9 cellular contexts compared by ENCODE assay signal in the genomic region with DNA sequence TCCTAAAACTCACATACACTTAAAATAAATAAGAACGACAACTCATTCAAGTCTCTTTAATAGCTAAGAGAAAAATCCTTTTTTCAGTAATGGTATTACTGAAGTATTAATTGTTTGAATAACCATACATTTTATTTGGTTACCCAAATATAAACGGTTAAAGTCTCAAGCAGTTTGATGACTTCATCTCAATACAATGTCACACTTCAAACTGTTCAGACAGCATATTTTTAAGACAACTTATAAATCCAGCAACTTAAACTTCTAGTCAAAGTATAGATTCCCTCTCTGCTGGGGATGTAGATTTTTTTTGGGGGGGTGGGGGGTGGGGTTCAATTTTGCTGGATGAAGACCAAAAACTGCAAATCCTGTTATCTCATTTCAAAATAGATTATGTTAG. TPM values are rescaled to one million over a fixed set of nuclear protein-coding genes. Genes with fewer than 3 reads are reported as not detected.
DNase-seq lines count a peak whose midpoint lies in the region; ATAC-seq and TF ChIP-seq lines count a peak whose summit lies in the region.
"Had no signal": no experiment of that assay in that cellular context is flagged by ENCODE, and none has a peak within 500 bp of the region (broad histone marks: within the 10 kb centered on the region; RNA-seq: fewer than 3 reads in every experiment).

No MANE protein-coding gene starts in this region.

- H3K27me3 ChIP-seq in GM23338 (ENCODE audit: insufficient read depth) (no peaks in the 10 kb centered on the region), SJSA1 (replicated peaks) (no peaks in the 10 kb centered on the region), skeletal muscle satellite cell (ENCODE audit: control insufficient read depth, insufficient read depth, low read length) (no peaks in the 10 kb centered on the region)

- ATAC-seq in GM23338: no peak

- in situ Hi-C loops in GM13976 (cut with MboI; ENCODE audit: low sequenced_read_pairs, unreplicated experiment): no loop called here

- H3K27me3 Mint-ChIP-seq in GM23338 (ENCODE audit: insufficient read depth, low read depth, poor library complexity): peaks cover 2% of the 10 kb centered on the region
- H3K27me3 Mint-ChIP-seq: activated CD4-positive, alpha-beta T cell treated with anti-CD3 and anti-CD28 coated beads, Interleukin-2, amount 10 ng/mL, durations not matched to agents 24 days and 14 days had no signal

- no peak overlapping the region for H3K4me3 Mint-ChIP-seq in GM23338
- H3K4me3 Mint-ChIP-seq: activated CD4-positive, alpha-beta T cell treated with anti-CD3 and anti-CD28 coated beads, Interleukin-2, amount 10 ng/mL, durations not matched to agents 24 days and 14 days had no signal

- DNase-seq in GM23338 (ENCODE audit: low spot score) (no peak), SJSA1 (ENCODE audit: low read depth in 1 of 2, low spot score in 2 of 2) (peak in 1 of 2 experiments; percentile 64), epithelial cell of prostate (ENCODE audit: low read depth, low spot score) (no peak), Ammon's horn (ENCODE audit: low spot score) (no peak), CD1c-positive myeloid dendritic cell (ENCODE audit: extremely low spot score) (no peak), GM13976 (ENCODE audit: low spot score) (no peak)
- no peak for DNase-seq in activated naive CD4-positive, alpha-beta T cell (lab: John Stamatoyannopoulos, UW)
- DNase-seq: activated CD4-positive, alpha-beta T cell treated with anti-CD3 and anti-CD28 coated beads, Interleukin-2, amount 10 ng/mL, durations not matched to agents 24 days and 14 days had no signal

- no peaks in the 10 kb centered on the region for H3F3A ChIP-seq in GM23338 (replicated peaks; ENCODE audit: low read depth)

- H3K9me3 ChIP-seq in SJSA1 (replicated peaks) (no peaks in the 10 kb centered on the region), skeletal muscle satellite cell (replicated peaks; ENCODE audit: low read length) (no peaks in the 10 kb centered on the region)

- H3K27ac Mint-ChIP-seq in GM23338: peak overlapping the region; percentile 87; the same call in 1 of the 2 replicates
- H3K27ac Mint-ChIP-seq: activated CD4-positive, alpha-beta T cell treated with anti-CD3 and anti-CD28 coated beads, Interleukin-2, amount 10 ng/mL, durations not matched to agents 24 days and 14 days had no signal

- H3K27ac ChIP-seq in GM23338 (ENCODE audit: low read depth): peak overlapping the region; percentile 61; the same call in 1 of the 2 replicates
- peak overlapping the region; percentile 89 for H3K27ac ChIP-seq in SJSA1
- H3K27ac ChIP-seq in epithelial cell of prostate: peak overlapping the region; percentile 50

- H3K36me3 Mint-ChIP-seq in GM23338 (ENCODE audit: low read depth): no peaks in the 10 kb centered on the region

- H3K9me3 Mint-ChIP-seq in GM23338: no peaks in the 10 kb centered on the region
- H3K9me3 Mint-ChIP-seq: activated CD4-positive, alpha-beta T cell treated with anti-CD3 and anti-CD28 coated beads, Interleukin-2, amount 10 ng/mL, durations not matched to agents 24 days and 14 days had no signal

- H3K4me1 Mint-ChIP-seq in GM23338: peaks cover 79% of the 10 kb centered on the region

- TF ChIP-seq CTCF in GM23338 (conservative IDR thresholded peaks at IDR 0.05; ENCODE audit: low read depth in 2 of 2): no peak
- no peak for TF ChIP-seq CTCF in GM13976 (IDR thresholded peaks at IDR 0.05; ENCODE audit: borderline replicate concordance, control extremely low read depth, extremely low read depth, insufficient read depth, missing control alignments)

- peaks cover 100% of the 10 kb centered on the region for H3K79me2 ChIP-seq in GM23338 (replicated peaks; ENCODE audit: insufficient read depth)

- peak overlapping the region; percentile 66 for H3K9ac ChIP-seq in skeletal muscle satellite cell (ENCODE audit: low read depth, low read length)

- H3K9me2 ChIP-seq in GM23338 (ENCODE audit: insufficient read depth): no peaks in the 10 kb centered on the region

- H3K4me3 ChIP-seq in GM23338 (no peak overlapping the region), SJSA1 (no peak overlapping the region), skeletal muscle satellite cell (ENCODE audit: low read length) (no peak overlapping the region)

- peaks cover 76% of the 10 kb centered on the region for H3K4me1 ChIP-seq in GM23338 (ENCODE audit: insufficient read depth)
- H3K4me1 ChIP-seq in SJSA1 (replicated peaks): peaks cover 44% of the 10 kb centered on the region
- H3K4me1 ChIP-seq in skeletal muscle satellite cell (ENCODE audit: control insufficient read depth, insufficient read depth, low read length): peaks cover 30% of the 10 kb centered on the region

- H2AFZ ChIP-seq in GM23338: no peak overlapping the region

- H3K36me3 ChIP-seq in GM23338 (ENCODE audit: insufficient read depth): no peaks in the 10 kb centered on the region
- H3K36me3 ChIP-seq in SJSA1: peaks cover 8% of the 10 kb centered on the region; the same call in 1 of the 2 replicates
- H3K36me3 ChIP-seq in skeletal muscle satellite cell (ENCODE audit: insufficient read depth, low read length): no peaks in the 10 kb centered on the region

- peaks cover 5% of the 10 kb centered on the region; the same call in 1 of the 2 replicates for H4K20me1 ChIP-seq in GM23338 (replicated peaks; ENCODE audit: insufficient read depth)

- H3K4me2 ChIP-seq in GM23338 (peak overlapping the region; percentile 56), skeletal muscle satellite cell (ENCODE audit: low read length) (peak overlapping the region; percentile 80)

TF ChIP-seq in GM23338, 12 proteins besides CTCF, POLR2A, EP300 and RAD21 (continues in another document):
- TF ChIP-seq EZH2phosphoT487 (IDR thresholded peaks at IDR 0.05; ENCODE audit: unreplicated experiment): no peak
- no peak for TF ChIP-seq ZNF331 (CRISPR knock-in tag; IDR thresholded peaks at IDR 0.05; ENCODE audit: low read depth)
- no peak for TF ChIP-seq CREB1 (CRISPR knock-in tag; IDR thresholded peaks at IDR 0.05; ENCODE audit: low read depth)
- TF ChIP-seq JUNB (IDR thresholded peaks at IDR 0.05; ENCODE audit: unreplicated experiment): no peak
- TF ChIP-seq, protein P1, sequence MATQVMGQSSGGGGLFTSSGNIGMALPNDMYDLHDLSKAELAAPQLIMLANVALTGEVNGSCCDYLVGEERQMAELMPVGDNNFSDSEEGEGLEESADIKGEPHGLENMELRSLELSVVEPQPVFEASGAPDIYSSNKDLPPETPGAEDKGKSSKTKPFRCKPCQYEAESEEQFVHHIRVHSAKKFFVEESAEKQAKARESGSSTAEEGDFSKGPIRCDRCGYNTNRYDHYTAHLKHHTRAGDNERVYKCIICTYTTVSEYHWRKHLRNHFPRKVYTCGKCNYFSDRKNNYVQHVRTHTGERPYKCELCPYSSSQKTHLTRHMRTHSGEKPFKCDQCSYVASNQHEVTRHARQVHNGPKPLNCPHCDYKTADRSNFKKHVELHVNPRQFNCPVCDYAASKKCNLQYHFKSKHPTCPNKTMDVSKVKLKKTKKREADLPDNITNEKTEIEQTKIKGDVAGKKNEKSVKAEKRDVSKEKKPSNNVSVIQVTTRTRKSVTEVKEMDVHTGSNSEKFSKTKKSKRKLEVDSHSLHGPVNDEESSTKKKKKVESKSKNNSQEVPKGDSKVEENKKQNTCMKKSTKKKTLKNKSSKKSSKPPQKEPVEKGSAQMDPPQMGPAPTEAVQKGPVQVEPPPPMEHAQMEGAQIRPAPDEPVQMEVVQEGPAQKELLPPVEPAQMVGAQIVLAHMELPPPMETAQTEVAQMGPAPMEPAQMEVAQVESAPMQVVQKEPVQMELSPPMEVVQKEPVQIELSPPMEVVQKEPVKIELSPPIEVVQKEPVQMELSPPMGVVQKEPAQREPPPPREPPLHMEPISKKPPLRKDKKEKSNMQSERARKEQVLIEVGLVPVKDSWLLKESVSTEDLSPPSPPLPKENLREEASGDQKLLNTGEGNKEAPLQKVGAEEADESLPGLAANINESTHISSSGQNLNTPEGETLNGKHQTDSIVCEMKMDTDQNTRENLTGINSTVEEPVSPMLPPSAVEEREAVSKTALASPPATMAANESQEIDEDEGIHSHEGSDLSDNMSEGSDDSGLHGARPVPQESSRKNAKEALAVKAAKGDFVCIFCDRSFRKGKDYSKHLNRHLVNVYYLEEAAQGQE (IDR thresholded peaks at IDR 0.05; ENCODE audit: unreplicated experiment): no peak
- no peak for TF ChIP-seq ZNF114 (CRISPR knock-in tag; IDR thresholded peaks at IDR 0.05)

RNA-seq across cellular contexts. Expression of a gene that starts 42.0 kb away (rescaled TPM):
- total RNA-seq in GM23338 (2014; rRNA removed; shearing (Covaris generic)): 87.7 and 99.8 TPM in 2 replicates
- polyA plus RNA-seq in GM23338 (2016; fragmentation: Nextera tagmentation; extraction: Ambion mirVana): 24.0 and 25.2 TPM in 2 replicates
- total RNA-seq in SJSA1 (2014; rRNA removed; shearing (Covaris generic)): 16.3 and 31.2 TPM in 2 replicates
- 22.3 and 25.1 TPM in 2 replicates for total RNA-seq in skeletal muscle satellite cell (2012; rRNA removed)
